In genomic region chr4:128427832-128428366, GRCh38 we compare ENCODE assay signal across 8 cellular contexts.
A peak's percentile ranks its signal among the peaks of the same experiment; 100 is the strongest.
DNase-seq lines count a peak whose midpoint lies in the region; ATAC-seq, FAIRE-seq and TF ChIP-seq lines count a peak whose summit lies in the region.

No MANE protein-coding gene starts in this region.

- H3K4me3 ChIP-seq in A549 = peak overlapping the region; percentile 52

- FAIRE-seq in A549 (lab: Jason Lieb, UNC) = peak; percentile 88

- peaks cover 2% of the 10 kb centered on the region for H3K27me3 Mint-ChIP-seq in activated CD8-positive, alpha-beta memory T cell treated with anti-CD3 and anti-CD28 coated beads, Interleukin-2, amount 10 ng/mL, durations not matched to agents 7 days and 5 days
- peaks cover 3% of the 10 kb centered on the region for H3K27me3 Mint-ChIP-seq in activated CD4-positive, alpha-beta T cell treated with anti-CD3 and anti-CD28 coated beads, Interleukin-2, amount 10 ng/mL, durations not matched to agents 24 days and 14 days

- 0 out of 5 replicates have a peak, but pooled peaks of 1 of the 2 experiments have one; percentile 15 for TF ChIP-seq EP300 in A549 (IDR thresholded peaks at IDR 0.05)

- CTCF ChIA-PET in A549 (lab: Yijun Ruan, JAX) = interaction anchor here (0.6 to 3.6 kb wide), 48 partner anchors 10 to 384 kb away, joined by 3 to 14 read pairs (median 4); no protein-coding TSS in a partner anchor
- CTCF ChIA-PET in HEK293T (lab: Yijun Ruan, JAX) = interaction anchor here (0.6 to 1.4 kb wide), 6 partner anchors 9 to 237 kb away, joined by 3 to 4 read pairs (median 3); no protein-coding TSS in a partner anchor
- CTCF ChIA-PET in activated CD8-positive, alpha-beta memory T cell treated with anti-CD3 and anti-CD28 coated beads, Interleukin-2, amount 10 ng/mL, durations not matched to agents 7 days and 5 days (lab: Charles Lee) = no interaction called here

- TF ChIP-seq POLR2A in A549 (IDR thresholded peaks at IDR 0.05; ENCODE audit: low read length) = no peak

- POLR2A ChIA-PET in A549 (lab: Yijun Ruan, JAX) = interaction anchor here (1.0 to 1.2 kb wide), 2 partner anchors 140 to 385 kb away, joined by 3 read pairs; partner anchors contain the start of gene PGRMC2
- POLR2A ChIA-PET in HEK293T (lab: Yijun Ruan, JAX) = no interaction called here

- ATAC-seq in A549 = peak; percentile 100
- ATAC-seq in sciatic nerve = peak; percentile 59
- no peak for ATAC-seq in activated CD8-positive, alpha-beta memory T cell treated with anti-CD3 and anti-CD28 coated beads, Interleukin-2, amount 10 ng/mL, durations not matched to agents 7 days and 5 days

- H3K4me1 Mint-ChIP-seq in activated CD8-positive, alpha-beta memory T cell treated with anti-CD3 and anti-CD28 coated beads, Interleukin-2, amount 10 ng/mL, durations not matched to agents 7 days and 5 days = no peaks in the 10 kb centered on the region
- H3K4me1 Mint-ChIP-seq in activated CD4-positive, alpha-beta T cell treated with anti-CD3 and anti-CD28 coated beads, Interleukin-2, amount 10 ng/mL, durations not matched to agents 24 days and 14 days = no peaks in the 10 kb centered on the region

- intact Hi-C loops in sciatic nerve (cut with DNase I) = no loop called here
- intact Hi-C loops in activated CD4-positive, alpha-beta T cell treated with anti-CD3 and anti-CD28 coated beads, Interleukin-2, amount 10 ng/mL, durations not matched to agents 24 days and 14 days (cut with micrococcal nuclease) = no loop called here

- DNase-seq in A549 (ENCODE audit: low read depth in 1 of 2, low spot score in 1 of 2) (peak; percentile 79 to 94), HEK293T (ENCODE audit: extremely low spot score) (peak; percentile 59), NOMO-1 (lab: John Stamatoyannopoulos, UW; ENCODE audit: unreplicated experiment in 2 of 2) (peak; percentile 55 to 61), epithelial cell of prostate (ENCODE audit: low read depth, low spot score) (peak; percentile 75), sciatic nerve (ENCODE audit: low spot score) (no peak)
- no peak for DNase-seq in activated CD8-positive, alpha-beta memory T cell treated with anti-CD3 and anti-CD28 coated beads, Interleukin-2, amount 10 ng/mL, durations not matched to agents 7 days and 5 days
- DNase-seq in activated CD4-positive, alpha-beta T cell treated with anti-CD3 and anti-CD28 coated beads, Interleukin-2, amount 50 U/mL, for 48 hours = no peak
- DNase-seq in activated CD4-positive, alpha-beta T cell treated with anti-CD3 and anti-CD28 coated beads, Interleukin-2, amount 10 ng/mL, durations not matched to agents 24 days and 14 days = no peak

- peak; percentile 73 for TF ChIP-seq CTCF in A549 (IDR thresholded peaks at IDR 0.05)

- H3K9me3 ChIP-seq in A549 = peaks cover 18% of the 10 kb centered on the region

- no peaks in the 10 kb centered on the region for H3K36me3 Mint-ChIP-seq in activated CD8-positive, alpha-beta memory T cell treated with anti-CD3 and anti-CD28 coated beads, Interleukin-2, amount 10 ng/mL, durations not matched to agents 7 days and 5 days
- no peaks in the 10 kb centered on the region for H3K36me3 Mint-ChIP-seq in activated CD4-positive, alpha-beta T cell treated with anti-CD3 and anti-CD28 coated beads, Interleukin-2, amount 10 ng/mL, durations not matched to agents 24 days and 14 days (ENCODE audit: low read depth)

- TF ChIP-seq RAD21 in A549 (conservative IDR thresholded peaks at IDR 0.05 in 1 of 2, IDR thresholded peaks at IDR 0.05 in 1 of 2) = peak; percentile 90 to 94

- H3K9me3 Mint-ChIP-seq in activated CD8-positive, alpha-beta memory T cell treated with anti-CD3 and anti-CD28 coated beads, Interleukin-2, amount 10 ng/mL, durations not matched to agents 7 days and 5 days (ENCODE audit: low read depth) = no peaks in the 10 kb centered on the region
- no peaks in the 10 kb centered on the region for H3K9me3 Mint-ChIP-seq in activated CD4-positive, alpha-beta T cell treated with anti-CD3 and anti-CD28 coated beads, Interleukin-2, amount 10 ng/mL, durations not matched to agents 24 days and 14 days

- peaks cover 5% of the 10 kb centered on the region for H3K4me1 ChIP-seq in A549

- no peak overlapping the region for H3K4me3 Mint-ChIP-seq in activated CD8-positive, alpha-beta memory T cell treated with anti-CD3 and anti-CD28 coated beads, Interleukin-2, amount 10 ng/mL, durations not matched to agents 7 days and 5 days
- no peak overlapping the region for H3K4me3 Mint-ChIP-seq in activated CD4-positive, alpha-beta T cell treated with anti-CD3 and anti-CD28 coated beads, Interleukin-2, amount 10 ng/mL, durations not matched to agents 24 days and 14 days

- peak overlapping the region; percentile 96 to 97 for H3K27ac ChIP-seq in A549
- peak overlapping the region; percentile 35 for H3K27ac ChIP-seq in epithelial cell of prostate

- peak overlapping the region; percentile 75 for H3K4me2 ChIP-seq in A549

- H3K27ac Mint-ChIP-seq in activated CD8-positive, alpha-beta memory T cell treated with anti-CD3 and anti-CD28 coated beads, Interleukin-2, amount 10 ng/mL, durations not matched to agents 7 days and 5 days = no peak overlapping the region
- no peak overlapping the region for H3K27ac Mint-ChIP-seq in activated CD4-positive, alpha-beta T cell treated with anti-CD3 and anti-CD28 coated beads, Interleukin-2, amount 10 ng/mL, durations not matched to agents 24 days and 14 days

- 9% methylated on average over 5 of the region's 5 CpGs for WGBS in A549 (ENCODE audit: missing lambda C conversion rate)

TF ChIP-seq in A549, 52 proteins besides CTCF, POLR2A, EP300 and RAD21 (continues in another document):
- TF ChIP-seq HMGXB4 (CRISPR knock-in tag; IDR thresholded peaks at IDR 0.05; ENCODE audit: borderline replicate concordance) (no peak), MAX (IDR thresholded peaks at IDR 0.05) (peak; percentile 61; the same call in 1 of the 2 replicates), HOXB13 (CRISPR knock-in tag; IDR thresholded peaks at IDR 0.05; ENCODE audit: low read depth) (no peak; the same call in 1 of the 2 replicates), GATA3 (IDR thresholded peaks at IDR 0.05; ENCODE audit: borderline replicate concordance) (peak; percentile 50; the same call in 1 of the 2 replicates), HOXB5 (CRISPR knock-in tag; IDR thresholded peaks at IDR 0.05) (peak; percentile 25; the same call in 1 of the 2 replicates), TP53 (CRISPR knock-in tag; IDR thresholded peaks at IDR 0.05) (no peak), HDAC2 (IDR thresholded peaks at IDR 0.05) (no peak), ZC3H11A (IDR thresholded peaks at IDR 0.05) (no peak), MAZ (IDR thresholded peaks at IDR 0.05; ENCODE audit: borderline replicate concordance, low read depth, low read length) (no peak)

TF ChIP-seq in HEK293T, 16 proteins besides CTCF, POLR2A, EP300 and RAD21:
- TF ChIP-seq LEF1 (IDR thresholded peaks at IDR 0.05; ENCODE audit: borderline replicate concordance) (no peak), CTBP1 (IDR thresholded peaks at IDR 0.05; ENCODE audit: borderline replicate concordance) (no peak), ZNF384 (IDR thresholded peaks at IDR 0.05) (no peak), NFRKB (IDR thresholded peaks at IDR 0.05) (no peak), BHLHE40 (IDR thresholded peaks at IDR 0.05; ENCODE audit: borderline replicate concordance) (no peak)

Comparison
In these comparisons a context has a peak if more than half of its experiments do, and no peak if none do; other contexts are left out.
1. DNase-seq: peak in A549 (2 of 2), HEK293T (single experiment), NOMO-1 (2 of 2) and epithelial cell of prostate (single experiment); none in sciatic nerve (single experiment), activated CD8-positive, alpha-beta memory T cell treated with anti-CD3 and anti-CD28 coated beads, Interleukin-2, amount 10 ng/mL, durations not matched to agents 7 days and 5 days (single experiment), activated CD4-positive, alpha-beta T cell treated with anti-CD3 and anti-CD28 coated beads, Interleukin-2, amount 50 U/mL, for 48 hours (0 of 2) and activated CD4-positive, alpha-beta T cell treated with anti-CD3 and anti-CD28 coated beads, Interleukin-2, amount 10 ng/mL, durations not matched to agents 24 days and 14 days (single experiment).